ENCODE assay signal across 14 cellular contexts in genomic region chr6:169035381-169036280, GRCh38.
DNase-seq lines count a peak whose midpoint lies in the region; ATAC-seq and TF ChIP-seq lines count a peak whose summit lies in the region.
"Had no signal": no experiment of that assay in that cellular context is flagged by ENCODE, and none has a peak within 500 bp of the region (broad histone marks: within the 10 kb centered on the region; RNA-seq: fewer than 3 reads in every experiment).

No MANE protein-coding gene starts in this region.

- TF ChIP-seq CTCF in cardiac muscle cell (IDR thresholded peaks at IDR 0.05; ENCODE audit: low read depth, low read length) (no peak), brain microvascular endothelial cell (IDR thresholded peaks at IDR 0.05; ENCODE audit: low read depth, low read length, missing control alignments) (no peak), thoracic aorta (IDR thresholded peaks at IDR 0.05) (no peak)

- H3K36me3 ChIP-seq in cardiac muscle cell: no peaks in the 10 kb centered on the region
- no peaks in the 10 kb centered on the region for H3K36me3 ChIP-seq in brain microvascular endothelial cell (replicated peaks)
- H3K36me3 ChIP-seq in thoracic aorta: no peaks in the 10 kb centered on the region

- intact Hi-C loops in left ventricle myocardium superior (cut with micrococcal nuclease): no loop called here

- no peak overlapping the region for H3K27ac ChIP-seq in cardiac muscle cell
- peak overlapping the region; percentile 42 for H3K27ac ChIP-seq in brain microvascular endothelial cell
- H3K27ac ChIP-seq in thoracic aorta: peak overlapping the region; percentile 45 to 57
- H3K27ac ChIP-seq: VCaP had no signal

- H3K4me3 Mint-ChIP-seq in activated CD4-positive, alpha-beta memory T cell treated with anti-CD3 and anti-CD28 coated beads, Interleukin-2, amount 10 ng/mL, durations not matched to agents 7 days and 5 days: no peak overlapping the region

- H3K9me3 ChIP-seq in cardiac muscle cell (ENCODE audit: low read depth) (no peaks in the 10 kb centered on the region), thoracic aorta (peaks cover 3% of the 10 kb centered on the region)

- H3K4me3 ChIP-seq in cardiac muscle cell (no peak overlapping the region), brain microvascular endothelial cell (ENCODE audit: low read depth, low read length) (no peak overlapping the region), thoracic aorta (peak overlapping the region; percentile 57)

- peak; percentile 24 to 72 for DNase-seq in cardiac muscle cell (ENCODE audit: low read depth in 1 of 2, low spot score in 1 of 2)
- DNase-seq in left ventricle myocardium superior: no peak
- DNase-seq in brain microvascular endothelial cell: peak; percentile 60
- DNase-seq in left lobe of liver (ENCODE audit: low spot score): no peak
- no peak for DNase-seq in thoracic aorta (ENCODE audit: low spot score)
- no peak for DNase-seq in OCI-M1 (lab: John Stamatoyannopoulos, UW)
- DNase-seq in activated CD4-positive, alpha-beta memory T cell treated with anti-CD3 and anti-CD28 coated beads, Interleukin-2, amount 10 ng/mL, durations not matched to agents 7 days and 5 days: no peak
- no peak for DNase-seq in NCI-H146 treated with DMSO at 0.1 percent for 48 hours (lab: John Stamatoyannopoulos, UW; ENCODE audit: unreplicated experiment)
- DNase-seq: 8988T, DMS 273 treated with DMSO at 0.1 percent for 48 hours, NCI-H1105, NCI-H526 treated with DMSO at 0.1 percent for 48 hours, SIG-M5 had no signal

- in situ Hi-C loops in brain microvascular endothelial cell (cut with HindIII; ENCODE audit: low pct_ligation_motif_present, low sequenced_read_pairs): no loop called here

- CTCF ChIA-PET in activated CD4-positive, alpha-beta memory T cell treated with anti-CD3 and anti-CD28 coated beads, Interleukin-2, amount 10 ng/mL, durations not matched to agents 7 days and 5 days (lab: Charles Lee): no interaction called here

- H3K27me3 ChIP-seq in cardiac muscle cell: no peaks in the 10 kb centered on the region
- H3K27me3 ChIP-seq in brain microvascular endothelial cell (replicated peaks): no peaks in the 10 kb centered on the region
- no peaks in the 10 kb centered on the region for H3K27me3 ChIP-seq in thoracic aorta (replicated peaks; ENCODE audit: insufficient read depth)

- no peaks in the 10 kb centered on the region for H3K36me3 Mint-ChIP-seq in activated CD4-positive, alpha-beta memory T cell treated with anti-CD3 and anti-CD28 coated beads, Interleukin-2, amount 10 ng/mL, durations not matched to agents 7 days and 5 days (ENCODE audit: low read depth)

- H3K4me1 Mint-ChIP-seq in activated CD4-positive, alpha-beta memory T cell treated with anti-CD3 and anti-CD28 coated beads, Interleukin-2, amount 10 ng/mL, durations not matched to agents 7 days and 5 days: no peaks in the 10 kb centered on the region

- no peaks in the 10 kb centered on the region for H3K27me3 Mint-ChIP-seq in activated CD4-positive, alpha-beta memory T cell treated with anti-CD3 and anti-CD28 coated beads, Interleukin-2, amount 10 ng/mL, durations not matched to agents 7 days and 5 days

- POLR2A ChIA-PET in activated CD4-positive, alpha-beta memory T cell treated with anti-CD3 and anti-CD28 coated beads, Interleukin-2, amount 10 ng/mL, durations not matched to agents 7 days and 5 days (lab: Charles Lee): no interaction called here

- H3K9me3 Mint-ChIP-seq in activated CD4-positive, alpha-beta memory T cell treated with anti-CD3 and anti-CD28 coated beads, Interleukin-2, amount 10 ng/mL, durations not matched to agents 7 days and 5 days: no peaks in the 10 kb centered on the region

- H3K27ac Mint-ChIP-seq in activated CD4-positive, alpha-beta memory T cell treated with anti-CD3 and anti-CD28 coated beads, Interleukin-2, amount 10 ng/mL, durations not matched to agents 7 days and 5 days: no peak overlapping the region

- no peaks in the 10 kb centered on the region for H3K4me1 ChIP-seq in cardiac muscle cell (ENCODE audit: low read depth)
- peaks cover 9 to 31% of the 10 kb centered on the region in 2 donors for H3K4me1 ChIP-seq in thoracic aorta (ENCODE audit: control insufficient read depth in 1 of 2, low read depth in 2 of 2)

- no peak for ATAC-seq in left ventricle myocardium superior
- ATAC-seq in left lobe of liver: peak; percentile 97
- ATAC-seq in thoracic aorta (ENCODE audit: insufficient number of reproducible peaks, low FRiP score, low read depth): no peak

Comparison
In these comparisons a context has a peak if more than half of its experiments do, and no peak if none do; other contexts are left out.
1. DNase-seq: peak in cardiac muscle cell (2 of 2) and brain microvascular endothelial cell (single experiment); none in left ventricle myocardium superior (single experiment), left lobe of liver (single experiment), thoracic aorta (single experiment), OCI-M1 (single experiment), activated CD4-positive, alpha-beta memory T cell treated with anti-CD3 and anti-CD28 coated beads, Interleukin-2, amount 10 ng/mL, durations not matched to agents 7 days and 5 days (single experiment) and NCI-H146 treated with DMSO at 0.1 percent for 48 hours (single experiment).